12 cellular contexts compared by ENCODE assay signal in genomic region chr20:58922036-58922435, GRCh38.
"Had no signal": no experiment of that assay in that cellular context is flagged by ENCODE, and none has a peak within 500 bp of the region (broad histone marks: within the 10 kb centered on the region; RNA-seq: fewer than 3 reads in every experiment).

No MANE protein-coding gene starts in this region.

- H3K9me3 ChIP-seq: SJSA1 had no signal

- DNase-seq: NCI-H2081 treated with DMSO at 0.1 percent for 48 hours, NCI-H226, NCI-H510A, NCI-H526, Right ventricle myocardium superior, RPMI8226, SIG-M5 had no signal

- FAIRE-seq: HepG2, K562, RCC 7860 had no signal

- H3K4me3 ChIP-seq: K562, SJSA1, SK-N-MC had no signal

- H3K36me3 ChIP-seq: SJSA1 had no signal

- H3K27ac ChIP-seq: SJSA1, SK-N-MC had no signal

- ATAC-seq: HepG2, K562 had no signal

- H3K4me1 ChIP-seq: SJSA1 had no signal
